ENCODE assay signal across 15 cellular contexts in the genomic region with DNA sequence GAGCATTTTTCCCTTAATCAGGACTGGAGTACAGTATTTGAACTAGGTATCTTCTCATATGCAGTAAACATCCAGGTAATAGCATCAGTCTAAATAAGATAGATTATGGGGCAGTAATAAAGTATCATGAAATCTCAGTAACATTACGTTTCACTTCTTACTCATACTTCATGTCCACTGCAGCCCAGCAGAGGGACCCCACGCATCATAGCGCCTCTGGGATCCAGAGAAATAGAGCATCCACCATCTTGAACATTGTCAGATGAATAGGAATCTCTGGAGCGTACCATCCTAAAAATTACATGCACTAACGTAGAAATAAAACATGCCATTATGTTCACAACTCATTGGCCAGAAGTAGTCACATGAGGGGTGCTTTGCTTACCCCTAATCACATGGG.
DNase-seq lines count a peak whose midpoint lies in the region; ATAC-seq, FAIRE-seq and TF ChIP-seq lines count a peak whose summit lies in the region.
"Had no signal": no experiment of that assay in that cellular context is flagged by ENCODE, and none has a peak within 500 bp of the region (broad histone marks: within the 10 kb centered on the region; RNA-seq: fewer than 3 reads in every experiment).

No MANE protein-coding gene starts in this region.

- no peak for FAIRE-seq in H1 (lab: Jason Lieb, UNC)

- H3K9me3 Mint-ChIP-seq in MCF 10A (ENCODE audit: unreplicated experiment), result no peaks in the 10 kb centered on the region
- H3K9me3 Mint-ChIP-seq: activated CD4-positive, alpha-beta T cell treated with anti-CD3 and anti-CD28 coated beads, Interleukin-2, amount 10 ng/mL, durations not matched to agents 7 days and 5 days; dendritic cell treated with granulocyte-macrophage colony-stimulating factor and Interleukin-4, amounts not matched to agents 40 ng/mL and 50 ng/mL, for 4 days had no signal

- H4K20me1 ChIP-seq in mammary epithelial cell (ENCODE audit: insufficient read depth, low read length) (no peaks in the 10 kb centered on the region), H1 (replicated peaks in 1 of 2; ENCODE audit: control insufficient read depth in 1 of 2, insufficient read depth in 2 of 2, low read length in 2 of 2) (no peaks in the 10 kb centered on the region)

- no peaks in the 10 kb centered on the region for H3K36me3 ChIP-seq in mammary epithelial cell (ENCODE audit: insufficient read depth, low read length)
- H3K36me3 ChIP-seq in H1 (ENCODE audit: control insufficient read depth in 2 of 4, insufficient read depth in 4 of 4, low read length in 3 of 4), result no peaks in the 10 kb centered on the region
- no peaks in the 10 kb centered on the region for H3K36me3 ChIP-seq in testis (ENCODE audit: low read depth, missing control alignments)
- no peaks in the 10 kb centered on the region for H3K36me3 ChIP-seq in gastrocnemius medialis
- H3K36me3 ChIP-seq: heart left ventricle, SJSA1 had no signal

- ATAC-seq in HG03135 (IDR thresholded peaks at IDR 0.05; ENCODE audit: unreplicated experiment) (no peak), gastrocnemius medialis (no peak)
- ATAC-seq: heart left ventricle had no signal

- H3K27ac ChIP-seq in mammary epithelial cell (ENCODE audit: insufficient read depth, low read depth, low read length) (no peak overlapping the region), H1 (ENCODE audit: low read depth, low read length) (no peak overlapping the region), testis (no peak overlapping the region), gastrocnemius medialis (no peak overlapping the region)
- H3K27ac ChIP-seq: heart left ventricle, SJSA1, skin epidermis had no signal

- H3K4me3 Mint-ChIP-seq in MCF 10A (ENCODE audit: unreplicated experiment), result no peak overlapping the region
- H3K4me3 Mint-ChIP-seq: activated CD4-positive, alpha-beta T cell treated with anti-CD3 and anti-CD28 coated beads, Interleukin-2, amount 10 ng/mL, durations not matched to agents 7 days and 5 days; dendritic cell treated with granulocyte-macrophage colony-stimulating factor and Interleukin-4, amounts not matched to agents 40 ng/mL and 50 ng/mL, for 4 days had no signal

- H3K18ac ChIP-seq in H1 (ENCODE audit: extremely low read depth, low read length), result no peak overlapping the region

- no peaks in the 10 kb centered on the region for H3K4me1 Mint-ChIP-seq in MCF 10A (ENCODE audit: insufficient read depth, unreplicated experiment)
- H3K4me1 Mint-ChIP-seq: activated CD4-positive, alpha-beta T cell treated with anti-CD3 and anti-CD28 coated beads, Interleukin-2, amount 10 ng/mL, durations not matched to agents 7 days and 5 days had no signal

- H3K36me3 Mint-ChIP-seq in MCF 10A (ENCODE audit: insufficient read depth, unreplicated experiment), result no peaks in the 10 kb centered on the region

- no peaks in the 10 kb centered on the region for H3K79me1 ChIP-seq in H1 (ENCODE audit: low read depth, low read length)

- H3K23ac ChIP-seq in H1 (ENCODE audit: insufficient read length), result no peak overlapping the region

- no peak overlapping the region for H3K27ac Mint-ChIP-seq in MCF 10A (ENCODE audit: low read depth, unreplicated experiment)
- H3K27ac Mint-ChIP-seq: activated CD4-positive, alpha-beta T cell treated with anti-CD3 and anti-CD28 coated beads, Interleukin-2, amount 10 ng/mL, durations not matched to agents 7 days and 5 days; dendritic cell treated with granulocyte-macrophage colony-stimulating factor and Interleukin-4, amounts not matched to agents 40 ng/mL and 50 ng/mL, for 4 days had no signal

- H2BK20ac ChIP-seq in H1 (ENCODE audit: low read length), result no peak overlapping the region

- H3K4ac ChIP-seq in H1 (replicated peaks; ENCODE audit: insufficient read length, low read depth, low read length), result no peak overlapping the region

- H2BK120ac ChIP-seq in H1 (replicated peaks; ENCODE audit: low read depth, low read length), result no peak overlapping the region

- H2BK12ac ChIP-seq in H1 (ENCODE audit: low read depth, low read length), result no peak overlapping the region

- H2AFZ ChIP-seq in mammary epithelial cell (ENCODE audit: low read depth, low read length) (no peak overlapping the region), H1 (ENCODE audit: low read length) (peak overlapping the region; percentile 93; the same call in 1 of the 2 replicates)

- WGBS in mammary epithelial cell (ENCODE audit: low coverage, missing lambda C conversion rate), result 70% methylated on average over 5 of the region's 5 CpGs
- 79% methylated on average over 5 of the region's 5 CpGs; no CpG with 5 or more reads in 1 of the 2 experiments for WGBS in H1 (ENCODE audit: extremely low coverage in 1 of 2, insufficient coverage in 1 of 2, insufficient read length in 1 of 2, insufficient replicate concordance in 2 of 2, low coverage in 1 of 2, low lambda C conversion rate in 2 of 2, missing lambda C conversion rate in 1 of 2), 2 experiments
- WGBS in testis, 2 donors, result 49 to 67% methylated on average over 5 of the region's 5 CpGs

- TF ChIP-seq EP300 in H1 (IDR thresholded peaks at IDR 0.05; ENCODE audit: borderline replicate concordance in 1 of 2, low read depth in 2 of 2, low read length in 2 of 2), result no peak

- H2BK15ac ChIP-seq in H1 (ENCODE audit: low read length), result no peak overlapping the region

- DNase-seq in MCF 10A (ENCODE audit: unreplicated experiment) (peak; percentile 21), mammary epithelial cell (no peak), NCI-H460 (ENCODE audit: extremely low read depth, low read depth) (peak; percentile 15), H1 (ENCODE audit: low read depth in 1 of 2, low spot score in 2 of 2) (peak; percentile 5 to 50), testis (peak; percentile 46), gastrocnemius medialis (no peak), NCI-H1930 (lab: John Stamatoyannopoulos, UW) (no peak)
- DNase-seq: activated CD4-positive, alpha-beta T cell treated with anti-CD3 and anti-CD28 coated beads, Interleukin-2, amount 10 ng/mL, durations not matched to agents 7 days and 5 days; activated gamma-delta T cell treated with Interleukin-2 at 50 U/mL for 16 hours; heart left ventricle; NCI-H187 had no signal

- H2AK5ac ChIP-seq in H1 (ENCODE audit: low read depth, low read length), result no peak overlapping the region

- no peak overlapping the region for H3K9ac ChIP-seq in mammary epithelial cell (ENCODE audit: insufficient read depth, low read length)
- no peak overlapping the region for H3K9ac ChIP-seq in H1 (replicated peaks in 1 of 4; ENCODE audit: extremely low read depth in 1 of 4, low read depth in 3 of 4, low read length in 3 of 4)

- no peak overlapping the region for H3K14ac ChIP-seq in H1 (ENCODE audit: insufficient read length)

- H3K23me2 ChIP-seq in H1 (ENCODE audit: low read depth, low read length), result no peaks in the 10 kb centered on the region

- H3K4me2 ChIP-seq in mammary epithelial cell (ENCODE audit: insufficient read depth, low read depth, low read length) (no peak overlapping the region), H1 (ENCODE audit: insufficient read depth in 1 of 2, low read depth in 2 of 2, low read length in 2 of 2) (no peak overlapping the region)

- BruUV-seq in MCF 10A (replicated peaks; lab: Mats Ljungman, UMichigan), result no TSS peak
- no TSS peak for BruUV-seq in mammary epithelial cell (replicated peaks; lab: Mats Ljungman, UMichigan)

- peak; percentile 34 for TF ChIP-seq CTCF in MCF 10A (IDR thresholded peaks at IDR 0.05; ENCODE audit: unreplicated experiment)
- peak in 1 of 2 donors; percentile 10 for TF ChIP-seq CTCF in mammary epithelial cell (conservative IDR thresholded peaks at IDR 0.05 in 1 of 2, IDR thresholded peaks at IDR 0.05 in 1 of 2; ENCODE audit: extremely low read depth in 1 of 2, insufficient read depth in 1 of 2, low read depth in 1 of 2, low read length in 2 of 2)
- TF ChIP-seq CTCF in H1 (IDR thresholded peaks at IDR 0.05; ENCODE audit: control extremely low read depth in 1 of 3, insufficient read depth in 1 of 3, low read depth in 1 of 3, low read length in 3 of 3), result peak; percentile 58 to 74 (median 64)
- TF ChIP-seq CTCF in testis (IDR thresholded peaks at IDR 0.05), result no peak
- no peak for TF ChIP-seq CTCF in gastrocnemius medialis (IDR thresholded peaks at IDR 0.05 in 4 of 5, conservative IDR thresholded peaks at IDR 0.05 in 1 of 5)

- H4K91ac ChIP-seq in H1 (replicated peaks; ENCODE audit: insufficient read length, low read length), result no peak overlapping the region

- no peak overlapping the region for H4K8ac ChIP-seq in H1 (ENCODE audit: extremely low read depth, insufficient read depth, low read length)

- H3K79me2 ChIP-seq in mammary epithelial cell (ENCODE audit: insufficient read depth, low read length) (no peaks in the 10 kb centered on the region), H1 (ENCODE audit: control insufficient read depth in 1 of 2, insufficient read depth in 2 of 2, low read length in 2 of 2) (no peaks in the 10 kb centered on the region)

- TF ChIP-seq RAD21 in H1 (IDR thresholded peaks at IDR 0.05 in 1 of 2, conservative IDR thresholded peaks at IDR 0.05 in 1 of 2; ENCODE audit: low read depth in 2 of 2, low read length in 2 of 2), result peak; percentile 81

- H3K27me3 Mint-ChIP-seq in MCF 10A (ENCODE audit: insufficient read depth, unreplicated experiment), result peaks cover 51% of the 10 kb centered on the region
- H3K27me3 Mint-ChIP-seq: activated CD4-positive, alpha-beta T cell treated with anti-CD3 and anti-CD28 coated beads, Interleukin-2, amount 10 ng/mL, durations not matched to agents 7 days and 5 days; dendritic cell treated with granulocyte-macrophage colony-stimulating factor and Interleukin-4, amounts not matched to agents 40 ng/mL and 50 ng/mL, for 4 days had no signal

- H3K4me1 ChIP-seq in mammary epithelial cell (ENCODE audit: insufficient read depth, low read length) (no peaks in the 10 kb centered on the region), H1 (replicated peaks in 1 of 4; ENCODE audit: control insufficient read depth in 3 of 4, insufficient read depth in 4 of 4, low read length in 3 of 4) (no peaks in the 10 kb centered on the region), testis (no peaks in the 10 kb centered on the region), gastrocnemius medialis (no peaks in the 10 kb centered on the region)
- H3K4me1 ChIP-seq: heart left ventricle, SJSA1 had no signal

- H3K56ac ChIP-seq in H1 (replicated peaks; ENCODE audit: insufficient read length, low read depth, low read length), result no peak overlapping the region

- intact Hi-C loops in MCF 10A (cut with micrococcal nuclease) (no loop called here), mammary epithelial cell (cut with micrococcal nuclease) (no loop called here), testis (cut with DNase I; ENCODE audit: low total_unique reads) (no loop called here), gastrocnemius medialis (cut with DNase I; ENCODE audit: low total_unique reads) (no loop called here)

- H3K4me3 ChIP-seq in mammary epithelial cell (replicated peaks in 1 of 3; ENCODE audit: insufficient read depth in 1 of 3, low read depth in 2 of 3, low read length in 3 of 3) (no peak overlapping the region), H1 (ENCODE audit: extremely low read depth in 1 of 4, insufficient read depth in 2 of 4, low read depth in 3 of 4, low read length in 4 of 4) (no peak overlapping the region), testis (no peak overlapping the region), gastrocnemius medialis (no peak overlapping the region)
- H3K4me3 ChIP-seq: heart left ventricle, SJSA1, skin epidermis had no signal

- in situ Hi-C loops in mammary epithelial cell (cut with MboI; ENCODE audit: low sequenced_read_pairs in 2 of 2), result no loop called here
- in situ Hi-C loops in gastrocnemius medialis (cut with MboI; ENCODE audit: low sequenced_read_pairs in 4 of 4), result no loop called here

- H3K9me3 ChIP-seq in mammary epithelial cell (replicated peaks; ENCODE audit: insufficient read depth, low read length), result no peaks in the 10 kb centered on the region
- no peaks in the 10 kb centered on the region for H3K9me3 ChIP-seq in H1 (ENCODE audit: insufficient read depth in 2 of 2, low read depth in 1 of 2, low read length in 1 of 2)
- no peaks in the 10 kb centered on the region for H3K9me3 ChIP-seq in testis
- no peaks in the 10 kb centered on the region for H3K9me3 ChIP-seq in gastrocnemius medialis
- H3K9me3 ChIP-seq: heart left ventricle, SJSA1 had no signal

- CTCF ChIA-PET in MCF 10A (lab: Yijun Ruan, JAX) (no interaction called here), mammary epithelial cell (lab: Charles Lee; ENCODE audit: low non-redundant PET) (no interaction called here), H1 (lab: Charles Lee; ENCODE audit: partially characterized antibody) (interaction anchor here (0.6 to 3.3 kb wide), 8 partner anchors 30 to 1213 kb away, joined by 3 to 20 read pairs (median 4); no protein-coding TSS in a partner anchor)

- no peak overlapping the region for H4K5ac ChIP-seq in H1 (ENCODE audit: insufficient read length, low read depth, low read length)

- TF ChIP-seq POLR2A in H1 (IDR thresholded peaks at IDR 0.05; ENCODE audit: control extremely low read depth in 1 of 2, low read depth in 2 of 2, low read length in 2 of 2) (no peak), testis (IDR thresholded peaks at IDR 0.05) (no peak), gastrocnemius medialis (IDR thresholded peaks at IDR 0.05) (no peak)

- H3K27me3 ChIP-seq in mammary epithelial cell (ENCODE audit: insufficient read depth, low read length) (no peaks in the 10 kb centered on the region), H1 (replicated peaks in 1 of 4; ENCODE audit: control insufficient read depth in 3 of 4, extremely low read depth in 1 of 4, insufficient read depth in 3 of 4, low read length in 3 of 4) (no peaks in the 10 kb centered on the region), testis (no peaks in the 10 kb centered on the region), gastrocnemius medialis (no peaks in the 10 kb centered on the region)
- H3K27me3 ChIP-seq: heart left ventricle, SJSA1 had no signal

- dilution Hi-C loops in mammary epithelial cell (cut with HindIII; ENCODE audit: low sequenced_read_pairs), result no loop called here

- POLR2A ChIA-PET in MCF 10A (lab: Yijun Ruan, JAX) (no interaction called here), H1 (lab: Charles Lee; ENCODE audit: partially characterized antibody) (no interaction called here)

- H2BK5ac ChIP-seq in H1 (ENCODE audit: low read depth, low read length), result no peak overlapping the region

Comparison
In these comparisons a context has a peak if more than half of its experiments do, and no peak if none do; other contexts are left out.
1. DNase-seq: peak in MCF 10A (single experiment), NCI-H460 (single experiment), H1 (2 of 2) and testis (single experiment); none in mammary epithelial cell (single experiment), gastrocnemius medialis (0 of 2) and NCI-H1930 (0 of 2).
2. CTCF ChIP-seq: peak in MCF 10A (single experiment) and H1 (3 of 3); none in testis (0 of 3) and gastrocnemius medialis (0 of 5).